Comparison of ENCODE assay signal across 8 cellular contexts in the genomic region with DNA sequence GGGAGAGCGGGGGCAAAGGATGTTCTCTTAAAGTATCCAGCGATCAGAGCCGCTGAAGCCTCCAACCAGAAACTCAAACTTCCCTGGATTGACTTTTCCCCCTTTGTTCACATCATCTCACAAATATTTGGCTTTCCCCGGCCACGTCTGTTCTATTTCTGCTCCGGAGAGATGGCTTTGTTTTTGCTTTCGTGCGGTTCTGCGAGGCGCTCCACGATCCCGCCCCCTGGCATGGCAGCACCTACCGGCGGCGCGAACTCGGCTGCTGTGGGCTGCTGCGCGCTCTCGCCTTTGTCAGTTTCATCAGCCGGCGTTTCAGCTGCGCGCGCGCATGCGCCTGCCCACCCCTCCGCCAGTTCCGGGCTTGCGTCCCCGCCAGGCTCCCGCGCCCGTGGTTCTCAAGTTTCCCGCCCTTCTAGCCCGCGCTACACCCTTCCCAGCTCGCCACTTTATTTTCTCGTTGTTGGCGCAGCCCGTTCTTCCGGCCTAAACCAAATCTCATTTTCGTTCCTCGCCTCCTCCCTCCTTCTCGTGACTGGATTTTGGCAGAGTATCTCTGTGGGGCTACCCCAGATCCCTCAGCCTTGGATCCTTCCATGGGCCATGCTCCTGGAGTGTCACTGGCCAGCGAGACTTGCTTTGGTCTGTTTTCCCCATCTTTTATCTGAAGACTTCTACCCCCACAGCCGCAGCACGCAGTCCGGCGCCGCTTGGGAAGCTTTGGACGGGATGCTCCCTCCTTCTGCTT.
A peak's percentile ranks its signal among the peaks of the same experiment; 100 is the strongest.
DNase-seq lines count a peak whose midpoint lies in the region; ATAC-seq and TF ChIP-seq lines count a peak whose summit lies in the region.

No MANE protein-coding gene starts in this region.

- peak; percentile 93 for ATAC-seq in GM21515 (IDR thresholded peaks at IDR 0.05; ENCODE audit: unreplicated experiment)
- ATAC-seq in PC-3 = peak; percentile 76
- ATAC-seq in activated T-cell treated with anti-CD3 and anti-CD28 coated beads, Interleukin-2, amount 50 U/mL, for 72 hours (replicated peaks in 1 of 2) = peak; percentile 94 to 95
- ATAC-seq in naive thymus-derived CD8-positive, alpha-beta T cell = peak; percentile 94 to 95
- ATAC-seq in stimulated activated naive B cell treated with anti-CD40 and anti-IgM and Interleukin-4, amounts not matched to agents 10 μg/mL and 1 μg/mL and 100 μg/mL, for 72 hours (replicated peaks) = peak; percentile 93 to 95

- H3K27ac ChIP-seq in HUES64 (ENCODE audit: low read depth, low read length) = peak overlapping the region; percentile 89
- peak overlapping the region; percentile 64 for H3K27ac ChIP-seq in PC-3 (ENCODE audit: low read length)

- no peaks in the 10 kb centered on the region for H3K9me3 Mint-ChIP-seq in activated T-cell treated with anti-CD3 and anti-CD28 coated beads, Interleukin-2, amount 50 U/mL, for 72 hours
- no peaks in the 10 kb centered on the region for H3K9me3 Mint-ChIP-seq in naive thymus-derived CD8-positive, alpha-beta T cell
- no peaks in the 10 kb centered on the region for H3K9me3 Mint-ChIP-seq in stimulated activated naive B cell treated with anti-CD40 and anti-IgM and Interleukin-4, amounts not matched to agents 10 μg/mL and 1 μg/mL and 100 μg/mL, for 72 hours

- H4K20me1 ChIP-seq in PC-3 (ENCODE audit: low read length) = no peaks in the 10 kb centered on the region

- 8% methylated on average over 52 of the region's 52 CpGs for WGBS in HUES64

- H3K9ac ChIP-seq in HUES64 (ENCODE audit: low read depth, low read length) (peak overlapping the region; percentile 91), PC-3 (ENCODE audit: low read length) (peak overlapping the region; percentile 74)

- H3K4me3 Mint-ChIP-seq in activated T-cell treated with anti-CD3 and anti-CD28 coated beads, Interleukin-2, amount 50 U/mL, for 72 hours = peak overlapping the region; percentile 97 to 98
- H3K4me3 Mint-ChIP-seq in naive thymus-derived CD8-positive, alpha-beta T cell = peak overlapping the region; percentile 90 to 98 (median 96)
- peak overlapping the region; percentile 89 to 90 for H3K4me3 Mint-ChIP-seq in stimulated activated naive B cell treated with anti-CD40 and anti-IgM and Interleukin-4, amounts not matched to agents 10 μg/mL and 1 μg/mL and 100 μg/mL, for 72 hours

- CTCF ChIA-PET in PC-3 (lab: Charles Lee) = no interaction called here

- H3K27me3 Mint-ChIP-seq in activated T-cell treated with anti-CD3 and anti-CD28 coated beads, Interleukin-2, amount 50 U/mL, for 72 hours (ENCODE audit: low read depth) = peaks cover 3% of the 10 kb centered on the region
- no peaks in the 10 kb centered on the region for H3K27me3 Mint-ChIP-seq in naive thymus-derived CD8-positive, alpha-beta T cell
- H3K27me3 Mint-ChIP-seq in stimulated activated naive B cell treated with anti-CD40 and anti-IgM and Interleukin-4, amounts not matched to agents 10 μg/mL and 1 μg/mL and 100 μg/mL, for 72 hours = peaks cover 4 to 10% of the 10 kb centered on the region in 2 donors

- peaks cover 15% of the 10 kb centered on the region for H3K4me1 ChIP-seq in HUES64 (ENCODE audit: insufficient read depth, low read length)
- peaks cover 29% of the 10 kb centered on the region for H3K4me1 ChIP-seq in PC-3 (ENCODE audit: insufficient read depth, low read length)

- no peak for TF ChIP-seq CTCF in PC-3 (conservative IDR thresholded peaks at IDR 0.05; ENCODE audit: low read depth, low read length)

- no TSS peak for BruUV-seq in PC-3 (replicated peaks; lab: Mats Ljungman, UMichigan)

- no peaks in the 10 kb centered on the region for H3K79me2 ChIP-seq in PC-3 (ENCODE audit: low read length)

- no peaks in the 10 kb centered on the region for H3K27me3 ChIP-seq in HUES64 (ENCODE audit: insufficient read depth, low read length)
- H3K27me3 ChIP-seq in PC-3 (ENCODE audit: low read length) = no peaks in the 10 kb centered on the region

- peaks cover 4 to 13% of the 10 kb centered on the region in 2 donors for H3K36me3 Mint-ChIP-seq in activated T-cell treated with anti-CD3 and anti-CD28 coated beads, Interleukin-2, amount 50 U/mL, for 72 hours (ENCODE audit: insufficient read depth in 2 of 2)
- H3K36me3 Mint-ChIP-seq in naive thymus-derived CD8-positive, alpha-beta T cell = no peaks in the 10 kb centered on the region
- no peaks in the 10 kb centered on the region for H3K36me3 Mint-ChIP-seq in stimulated activated naive B cell treated with anti-CD40 and anti-IgM and Interleukin-4, amounts not matched to agents 10 μg/mL and 1 μg/mL and 100 μg/mL, for 72 hours

- H3K4me1 Mint-ChIP-seq in activated T-cell treated with anti-CD3 and anti-CD28 coated beads, Interleukin-2, amount 50 U/mL, for 72 hours (ENCODE audit: low read depth) = peaks cover 33% of the 10 kb centered on the region
- H3K4me1 Mint-ChIP-seq in naive thymus-derived CD8-positive, alpha-beta T cell = peaks cover 16 to 21% (median 18%) of the 10 kb centered on the region in 4 donors
- H3K4me1 Mint-ChIP-seq in stimulated activated naive B cell treated with anti-CD40 and anti-IgM and Interleukin-4, amounts not matched to agents 10 μg/mL and 1 μg/mL and 100 μg/mL, for 72 hours = peaks cover 11 to 18% of the 10 kb centered on the region in 2 donors

- peak; percentile 86 for DNase-seq in DMS153 (lab: John Stamatoyannopoulos, UW)
- DNase-seq in PC-3 = peak; percentile 68
- peak; percentile 92 for DNase-seq in activated T-cell treated with anti-CD3 and anti-CD28 coated beads, Interleukin-2, amount 50 U/mL, for 72 hours
- DNase-seq in fibroblast of gingiva (ENCODE audit: low read depth) = peak; percentile 79
- peak; percentile 76 to 93 (median 84) for DNase-seq in naive thymus-derived CD8-positive, alpha-beta T cell
- DNase-seq in stimulated activated naive B cell treated with anti-CD40 and anti-IgM and Interleukin-4, amounts not matched to agents 10 μg/mL and 1 μg/mL and 100 μg/mL, for 72 hours = peak; percentile 79

- no peaks in the 10 kb centered on the region for H3K9me2 ChIP-seq in PC-3 (replicated peaks; ENCODE audit: low read length)

- H3K9me3 ChIP-seq in HUES64 (ENCODE audit: insufficient read depth, low read depth, low read length) (no peaks in the 10 kb centered on the region), PC-3 (ENCODE audit: low read length) (no peaks in the 10 kb centered on the region)

- H3K36me3 ChIP-seq in HUES64 (ENCODE audit: insufficient read depth, low read length) (no peaks in the 10 kb centered on the region), PC-3 (ENCODE audit: low read depth, low read length) (no peaks in the 10 kb centered on the region)

- intact Hi-C loops in PC-3 (cut with micrococcal nuclease) = no loop called here

- H2AFZ ChIP-seq in PC-3 (ENCODE audit: low read length) = peak overlapping the region; percentile 84

- H3K27ac Mint-ChIP-seq in activated T-cell treated with anti-CD3 and anti-CD28 coated beads, Interleukin-2, amount 50 U/mL, for 72 hours = peak overlapping the region; percentile 96
- H3K27ac Mint-ChIP-seq in naive thymus-derived CD8-positive, alpha-beta T cell = peak overlapping the region; percentile 94 to 96 (median 96)
- peak overlapping the region; percentile 91 for H3K27ac Mint-ChIP-seq in stimulated activated naive B cell treated with anti-CD40 and anti-IgM and Interleukin-4, amounts not matched to agents 10 μg/mL and 1 μg/mL and 100 μg/mL, for 72 hours

- POLR2A ChIA-PET in PC-3 (lab: Charles Lee; ENCODE audit: unreplicated experiment) = interaction anchor here (0.6 kb wide), 1 partner anchor 42 kb away, joined by 14 read pairs; no protein-coding TSS in a partner anchor
- POLR2A ChIA-PET in naive thymus-derived CD8-positive, alpha-beta T cell (lab: Charles Lee) = interaction anchor here (0.7 to 1.7 kb wide), 10 partner anchors 9 to 1180 kb away, joined by 3 to 8 read pairs (median 3); a partner anchor contains a TSS

- H3K4me3 ChIP-seq in HUES64 (ENCODE audit: low read length) = peak overlapping the region; percentile 71
- H3K4me3 ChIP-seq in PC-3 (ENCODE audit: low read length) = peak overlapping the region; percentile 74

- H3K4me2 ChIP-seq in PC-3 (ENCODE audit: low read length) = peak overlapping the region; percentile 99

- no peaks in the 10 kb centered on the region for H3F3A ChIP-seq in PC-3 (ENCODE audit: low read length, unreplicated experiment)

Comparison
In these comparisons a context has a peak if more than half of its experiments do, and no peak if none do; other contexts are left out.
1. Peak in every context shown above with its lines: DNase-seq, ATAC-seq, H3K4me3 ChIP-seq and H3K27ac ChIP-seq.